In the genomic region with DNA sequence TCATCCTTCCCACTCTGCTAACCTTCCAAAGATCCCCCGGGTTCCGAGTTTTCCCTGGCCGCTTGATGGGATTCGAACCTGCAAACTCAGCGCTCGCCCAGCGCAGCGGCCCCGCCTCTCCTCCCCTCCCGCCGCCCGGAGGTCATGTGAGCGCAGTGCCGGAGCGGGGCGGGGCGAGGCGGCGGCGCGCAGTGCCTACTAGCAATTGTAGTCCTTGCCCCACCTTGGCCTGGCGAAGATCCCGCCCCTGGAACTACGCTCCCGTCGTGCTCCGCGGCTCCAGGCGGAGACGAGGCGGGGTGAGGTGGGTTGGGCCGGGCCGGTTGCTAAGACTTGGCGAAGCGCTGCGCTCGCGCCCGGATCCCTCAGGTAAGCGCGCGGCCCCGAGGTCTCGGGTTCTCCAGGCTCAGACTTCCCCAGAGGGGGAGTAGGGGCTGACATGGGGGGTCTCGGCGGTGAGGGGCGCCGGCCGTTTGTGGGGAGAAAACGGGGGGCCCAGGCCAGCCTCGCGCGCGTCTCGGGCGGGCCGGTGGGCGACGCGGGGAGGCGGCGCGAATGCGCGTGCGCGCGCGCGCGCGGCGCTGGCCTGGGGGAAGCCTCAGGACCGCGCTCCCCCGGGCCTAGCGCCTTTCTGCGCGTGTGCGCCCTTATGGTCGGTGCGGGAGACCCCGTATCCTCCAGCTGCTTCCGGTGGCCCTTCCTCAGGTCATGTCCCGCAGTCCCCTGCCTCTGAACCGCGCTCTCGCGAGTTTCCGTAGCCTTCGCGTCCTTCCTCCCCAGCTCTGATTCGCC, we compare ENCODE assay signal across 8 cellular contexts. TPM values are rescaled to one million over a fixed set of nuclear protein-coding genes. Genes with fewer than 3 reads are reported as not detected.
DNase-seq lines count a peak whose midpoint lies in the region; ATAC-seq and TF ChIP-seq lines count a peak whose summit lies in the region.

Gene ADAT3 (plus strand): TSS at position 329 of the 792 bp plus-strand sequence. CDS start 6,649 bp downstream, outside the sequence.
Gene SCAMP4 (plus strand): TSS at position 329 of the 792 bp plus-strand sequence. CDS start 9,621 bp downstream, outside the sequence.

- H3K4me1 ChIP-seq in iPS DF 6.9 (ENCODE audit: control insufficient read depth, insufficient read depth, low read length), result peaks cover 3% of the 10 kb centered on the region; the same call in 1 of the 2 replicates
- H3K4me1 ChIP-seq in gastrocnemius medialis, result peaks cover 4 to 15% of the 10 kb centered on the region in 2 donors

- DNase-seq in A172 (ENCODE audit: low spot score) (peak; percentile 98), NCI-H2171 (lab: John Stamatoyannopoulos, UW) (peak; percentile 98), UCSD-AML1 (lab: John Stamatoyannopoulos, UW; ENCODE audit: unreplicated experiment) (peak; percentile 98), brain pericyte (ENCODE audit: low read depth, low spot score) (peak; percentile 96), iPS DF 6.9 (ENCODE audit: low read depth, low spot score) (peak; percentile 95), gastrocnemius medialis (peak; percentile 99)

- H3K9me3 ChIP-seq in iPS DF 6.9 (ENCODE audit: control insufficient read depth, insufficient read depth, low read length) (no peaks in the 10 kb centered on the region), gastrocnemius medialis (no peaks in the 10 kb centered on the region)

- in situ Hi-C loops in gastrocnemius medialis (cut with MboI; ENCODE audit: low sequenced_read_pairs in 4 of 4), result no loop called here

- peaks cover 6% of the 10 kb centered on the region; the same call in 1 of the 2 replicates for H3K36me3 ChIP-seq in iPS DF 6.9 (ENCODE audit: control insufficient read depth, insufficient read depth, low read length)
- H3K36me3 ChIP-seq in gastrocnemius medialis, result no peaks in the 10 kb centered on the region

- peak in 1 of 5 experiments; percentile 17 for TF ChIP-seq CTCF in gastrocnemius medialis (IDR thresholded peaks at IDR 0.05 in 4 of 5, conservative IDR thresholded peaks at IDR 0.05 in 1 of 5)

- H3K27me3 ChIP-seq in iPS DF 6.9 (ENCODE audit: control insufficient read depth, insufficient read depth, low read length) (no peaks in the 10 kb centered on the region), gastrocnemius medialis (no peaks in the 10 kb centered on the region)

- intact Hi-C loops in gastrocnemius medialis (cut with DNase I; ENCODE audit: low total_unique reads), result loop anchor here (1.0 kb wide), 1 partner anchor 41 kb away; no protein-coding TSS in a partner anchor

- no peak within 1 kb of the TSS for H3K27ac ChIP-seq in iPS DF 6.9 (ENCODE audit: low read length)
- peak within 1 kb of the TSS; percentile 85 to 91 (median 88) for H3K27ac ChIP-seq in gastrocnemius medialis

- no CpG with 5 or more reads among the region's 93 CpGs for WGBS in iPS DF 6.9 (ENCODE audit: insufficient coverage, insufficient read length)

- H3K4me3 ChIP-seq in iPS DF 6.9 (ENCODE audit: low read length), result peak within 1 kb of the TSS; percentile 64; the same call in 1 of the 2 replicates
- H3K4me3 ChIP-seq in gastrocnemius medialis, result peak within 1 kb of the TSS; percentile 65 to 90 (median 72)

- ATAC-seq in GM18858 (IDR thresholded peaks at IDR 0.05; ENCODE audit: unreplicated experiment), result peak; percentile 54
- peak; percentile 80 for ATAC-seq in HG03097 (IDR thresholded peaks at IDR 0.05; ENCODE audit: low FRiP score, unreplicated experiment)
- peak; percentile 98 to 99 for ATAC-seq in gastrocnemius medialis

- peak; percentile 85 to 88 for TF ChIP-seq POLR2A in gastrocnemius medialis (IDR thresholded peaks at IDR 0.05)

RNA-seq across cellular contexts. Expression of gene ADAT3, which starts in this region (rescaled TPM):
- total RNA-seq in A172 (2014; rRNA removed; shearing (Covaris generic)), result 2.3 and 3.7 TPM in 2 replicates
- 1 to 10 TPM; 2.1 to 3.6 (median 3.1) TPM for total RNA-seq in gastrocnemius medialis

RNA-seq across cellular contexts. Expression of gene SCAMP4, which starts in this region (rescaled TPM):
- total RNA-seq in A172 (2014; rRNA removed; shearing (Covaris generic)), result 71.1 and 134 TPM in 2 replicates
- 10 to 100 TPM; 18.8 to 38.4 (median 26.7) TPM for total RNA-seq in gastrocnemius medialis
